Comparison of ENCODE assay signal across 20 cellular contexts in the genomic region with DNA sequence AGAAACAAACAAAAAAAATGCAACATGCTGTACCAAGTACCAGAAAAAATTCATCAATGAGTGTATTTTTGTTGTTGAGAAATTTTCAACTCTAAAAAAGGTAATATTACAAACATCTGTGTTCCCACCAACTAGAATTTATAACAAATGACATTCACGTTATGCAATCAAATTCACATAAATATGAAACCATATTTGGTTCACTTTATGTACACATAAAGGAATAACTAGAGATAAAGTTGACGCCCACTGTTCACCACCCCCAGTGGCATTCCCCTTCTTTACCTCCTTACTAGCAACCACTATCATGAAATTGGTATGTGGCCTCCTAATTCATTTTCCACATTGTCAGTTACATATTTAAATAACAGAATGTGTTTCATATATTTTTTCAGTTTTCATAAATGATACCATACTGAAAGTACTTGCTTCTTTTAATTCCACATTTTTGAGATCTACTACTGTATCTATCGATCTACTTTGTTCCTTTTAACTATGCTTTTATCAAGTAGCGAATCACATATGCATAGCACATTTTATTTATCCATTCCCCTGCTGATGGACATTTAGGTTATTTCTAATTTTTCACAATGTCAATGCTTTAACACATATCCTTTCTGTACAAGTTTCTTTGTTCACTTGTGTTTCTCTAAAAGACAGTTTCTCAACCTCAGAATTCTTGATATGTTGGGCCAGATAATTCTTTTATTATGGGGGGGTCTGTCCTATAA.
"Had no signal": no experiment of that assay in that cellular context is flagged by ENCODE, and none has a peak within 500 bp of the region (broad histone marks: within the 10 kb centered on the region; RNA-seq: fewer than 3 reads in every experiment).

No MANE protein-coding gene starts in this region.

- H3K27me3 ChIP-seq: brain microvascular endothelial cell, esophagus squamous epithelium, gastrocnemius medialis, left lung, suprapubic skin, transverse colon had no signal

- H3K27ac ChIP-seq: brain microvascular endothelial cell, esophagus squamous epithelium, gastrocnemius medialis, left lung, suprapubic skin, transverse colon, WERI-Rb-1 had no signal

- H3K9me3 Mint-ChIP-seq: activated T-helper 1 cell treated with anti-CD3 and anti-CD28 coated beads, Interleukin-12 subunit alpha, Interleukin-12 subunit beta, Interleukin-2, Interleukin-4 antibody, amounts not matched to agents 30 ng/mL and 10 ng/mL and 1 ng/mL, durations not matched to agents 14 hours and 24 hours and 36 hours had no signal

- ATAC-seq: gastrocnemius medialis, left lung had no signal

- H3K36me3 ChIP-seq: brain microvascular endothelial cell, gastrocnemius medialis, suprapubic skin, transverse colon, WERI-Rb-1 had no signal

- H3K4me3 ChIP-seq: esophagus squamous epithelium, gastrocnemius medialis, left lung, suprapubic skin, transverse colon had no signal

- H3K4me3 Mint-ChIP-seq: activated naive CD8-positive, alpha-beta T cell; activated T-helper 1 cell treated with anti-CD3 and anti-CD28 coated beads, Interleukin-12 subunit alpha, Interleukin-12 subunit beta, Interleukin-2, Interleukin-4 antibody, amounts not matched to agents 30 ng/mL and 10 ng/mL and 1 ng/mL, durations not matched to agents 14 hours and 24 hours and 36 hours; neural crest cell; stimulated activated naive CD8-positive, alpha-beta T cell treated with anti-CD3 and anti-CD28 coated beads, Interleukin-15, Interleukin-2, amounts not matched to agents 100 ng/mL and 50 ng/mL, for 24 hours had no signal

- H3K9me3 ChIP-seq: esophagus squamous epithelium, gastrocnemius medialis, suprapubic skin, transverse colon had no signal

- H3K27ac Mint-ChIP-seq: activated naive CD8-positive, alpha-beta T cell; activated T-helper 1 cell treated with anti-CD3 and anti-CD28 coated beads, Interleukin-12 subunit alpha, Interleukin-12 subunit beta, Interleukin-2, Interleukin-4 antibody, amounts not matched to agents 30 ng/mL and 10 ng/mL and 1 ng/mL, durations not matched to agents 14 hours and 24 hours and 36 hours; progenitor cell of endocrine pancreas; stimulated activated naive CD8-positive, alpha-beta T cell treated with anti-CD3 and anti-CD28 coated beads, Interleukin-15, Interleukin-2, amounts not matched to agents 100 ng/mL and 50 ng/mL, for 24 hours had no signal

- H3K4me1 Mint-ChIP-seq: neural crest cell had no signal

- H3K4me1 ChIP-seq: esophagus squamous epithelium, left lung had no signal

- H3K27me3 Mint-ChIP-seq: activated naive CD8-positive, alpha-beta T cell; progenitor cell of endocrine pancreas; stimulated activated naive CD8-positive, alpha-beta T cell treated with anti-CD3 and anti-CD28 coated beads, Interleukin-15, Interleukin-2, amounts not matched to agents 100 ng/mL and 50 ng/mL, for 24 hours had no signal

- DNase-seq: activated CD4-positive, alpha-beta T cell treated with anti-CD3 and anti-CD28 coated beads, Interleukin-2, amount 50 U/mL, for 4 hours; activated gamma-delta T cell treated with Interleukin-2 at 50 U/mL for 16 hours; anterior cingulate cortex; brain microvascular endothelial cell; cortex of kidney; effector CD8-positive, alpha-beta T cell; esophagus squamous epithelium; gastrocnemius medialis; head of caudate nucleus; left lung; stimulated activated CD4-positive, alpha-beta T cell treated with anti-CD3 and anti-CD28 coated beads, Interleukin-2, amount 100 ng/mL, for 24 hours; T-helper 2 cell; transverse colon; WERI-Rb-1 had no signal
